ENCODE assay signal across 24 cellular contexts in the genomic region with DNA sequence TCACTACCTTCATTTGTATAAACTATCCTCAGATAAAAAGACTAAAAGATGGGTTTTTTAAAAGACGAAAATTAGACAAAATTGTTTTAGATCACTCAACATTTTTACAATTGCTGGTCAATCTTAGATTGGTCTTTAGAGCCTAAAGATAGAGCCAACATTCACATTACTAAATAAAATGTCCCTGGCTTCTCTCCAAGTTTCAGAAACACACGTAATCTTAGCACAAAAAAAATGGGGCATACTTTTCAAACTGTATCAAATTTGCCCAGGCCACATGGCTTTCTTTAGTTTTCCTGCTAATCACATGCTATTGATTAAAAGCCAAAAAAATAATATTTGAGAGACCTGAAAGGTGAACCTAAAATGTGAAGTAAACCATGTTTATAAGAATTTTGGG.
"Had no signal": no experiment of that assay in that cellular context is flagged by ENCODE, and none has a peak within 500 bp of the region (broad histone marks: within the 10 kb centered on the region; RNA-seq: fewer than 3 reads in every experiment).

No MANE protein-coding gene starts in this region.

- DNase-seq: activated B cell treated with CpG ODN at 0.5 μM for 24 hours; activated CD4-positive, alpha-beta memory T cell treated with anti-CD3 and anti-CD28 coated beads for 36 hours; activated CD4-positive, alpha-beta T cell treated with anti-CD3 and anti-CD28 coated beads for 4 hours; activated naive CD4-positive, alpha-beta T cell; activated naive CD8-positive, alpha-beta T cell treated with anti-CD3 and anti-CD28 coated beads for 36 hours; effector memory CD4-positive, alpha-beta T cell; esophagus squamous epithelium; head of caudate nucleus; kidney; left lung; mucosa of descending colon; naive B cell; right cardiac atrium; stimulated activated CD4-positive, alpha-beta T cell treated with anti-CD3 and anti-CD28 coated beads, Interleukin-4, amount 100 ng/mL, for 24 hours; stomach; T-cell; upper lobe of left lung had no signal

- H3K4me3 ChIP-seq: esophagus squamous epithelium, left lung, mucosa of descending colon, prostate gland, stomach, upper lobe of left lung had no signal

- H3K9me3 ChIP-seq: esophagus squamous epithelium, left lung, mucosa of descending colon, prostate gland, stomach, upper lobe of left lung had no signal

- H3K27me3 Mint-ChIP-seq: activated B cell treated with CpG ODN at 0.5 μM for 24 hours; activated CD4-positive, alpha-beta memory T cell treated with anti-CD3 and anti-CD28 coated beads for 36 hours; activated naive CD8-positive, alpha-beta T cell treated with anti-CD3 and anti-CD28 coated beads for 36 hours; activated T-helper 17 cell treated with anti-CD3 and anti-CD28 coated beads, Interleukin-2, amount 50 U/mL, for 72 hours; brain; dendritic cell treated with granulocyte-macrophage colony-stimulating factor and Interleukin-4, amounts not matched to agents 40 ng/mL and 50 ng/mL, for 4 days; memory B cell; naive B cell; T-cell had no signal

- H3K4me1 Mint-ChIP-seq: activated B cell treated with CpG ODN at 0.5 μM for 24 hours; activated T-helper 17 cell treated with anti-CD3 and anti-CD28 coated beads, Interleukin-2, amount 50 U/mL, for 72 hours; memory B cell; naive B cell; stimulated activated effector memory CD8-positive, alpha-beta T cell treated with anti-CD3 and anti-CD28 coated beads, Interleukin-12 subunit alpha, Interleukin-12 subunit beta, amount 100 ng/mL, for 72 hours had no signal

- ATAC-seq: activated T-helper 17 cell treated with anti-CD3 and anti-CD28 coated beads, Interleukin-2, amount 50 U/mL, for 72 hours; left lung; mucosa of descending colon; right cardiac atrium; stimulated activated effector memory CD8-positive, alpha-beta T cell treated with anti-CD3 and anti-CD28 coated beads, Interleukin-12 subunit alpha, Interleukin-12 subunit beta, amount 100 ng/mL, for 72 hours; T-cell had no signal

- H3K36me3 ChIP-seq: esophagus squamous epithelium, prostate gland, upper lobe of left lung had no signal

- H3K36me3 Mint-ChIP-seq: brain; memory B cell; stimulated activated effector memory CD8-positive, alpha-beta T cell treated with anti-CD3 and anti-CD28 coated beads, Interleukin-12 subunit alpha, Interleukin-12 subunit beta, amount 100 ng/mL, for 72 hours had no signal

- H3K27ac ChIP-seq: esophagus squamous epithelium, left lung, prostate gland, stomach, upper lobe of left lung had no signal

- H3K27me3 ChIP-seq: esophagus squamous epithelium, left lung, stomach, upper lobe of left lung had no signal

- H3K4me1 ChIP-seq: prostate gland had no signal

- H3K4me3 Mint-ChIP-seq: activated B cell treated with CpG ODN at 0.5 μM for 24 hours; activated CD4-positive, alpha-beta memory T cell treated with anti-CD3 and anti-CD28 coated beads for 36 hours; activated naive CD8-positive, alpha-beta T cell treated with anti-CD3 and anti-CD28 coated beads for 36 hours; activated T-helper 17 cell treated with anti-CD3 and anti-CD28 coated beads, Interleukin-2, amount 50 U/mL, for 72 hours; brain; dendritic cell treated with granulocyte-macrophage colony-stimulating factor and Interleukin-4, amounts not matched to agents 40 ng/mL and 50 ng/mL, for 4 days; memory B cell; naive B cell; neural crest cell; stimulated activated effector memory CD8-positive, alpha-beta T cell treated with anti-CD3 and anti-CD28 coated beads, Interleukin-12 subunit alpha, Interleukin-12 subunit beta, amount 100 ng/mL, for 72 hours; T-cell had no signal

- H3K27ac Mint-ChIP-seq: activated B cell treated with CpG ODN at 0.5 μM for 24 hours; activated CD4-positive, alpha-beta memory T cell treated with anti-CD3 and anti-CD28 coated beads for 36 hours; activated naive CD8-positive, alpha-beta T cell treated with anti-CD3 and anti-CD28 coated beads for 36 hours; activated T-helper 17 cell treated with anti-CD3 and anti-CD28 coated beads, Interleukin-2, amount 50 U/mL, for 72 hours; dendritic cell treated with granulocyte-macrophage colony-stimulating factor and Interleukin-4, amounts not matched to agents 40 ng/mL and 50 ng/mL, for 4 days; memory B cell; naive B cell; stimulated activated effector memory CD8-positive, alpha-beta T cell treated with anti-CD3 and anti-CD28 coated beads, Interleukin-12 subunit alpha, Interleukin-12 subunit beta, amount 100 ng/mL, for 72 hours; T-cell had no signal

- H3K9me3 Mint-ChIP-seq: activated B cell treated with CpG ODN at 0.5 μM for 24 hours; activated CD4-positive, alpha-beta memory T cell treated with anti-CD3 and anti-CD28 coated beads for 36 hours; activated naive CD8-positive, alpha-beta T cell treated with anti-CD3 and anti-CD28 coated beads for 36 hours; activated T-helper 17 cell treated with anti-CD3 and anti-CD28 coated beads, Interleukin-2, amount 50 U/mL, for 72 hours; dendritic cell treated with granulocyte-macrophage colony-stimulating factor and Interleukin-4, amounts not matched to agents 40 ng/mL and 50 ng/mL, for 4 days; memory B cell; neural crest cell; stimulated activated effector memory CD8-positive, alpha-beta T cell treated with anti-CD3 and anti-CD28 coated beads, Interleukin-12 subunit alpha, Interleukin-12 subunit beta, amount 100 ng/mL, for 72 hours; T-cell had no signal
